22 cellular contexts compared by ENCODE assay signal in genomic region chr18:7775848-7776247, GRCh38.
"Had no signal": no experiment of that assay in that cellular context is flagged by ENCODE, and none has a peak within 500 bp of the region (broad histone marks: within the 10 kb centered on the region; RNA-seq: fewer than 3 reads in every experiment).

No MANE protein-coding gene starts in this region.

- H3K4me1 ChIP-seq: left lung, lower lobe of right lung, right lobe of liver, testis, upper lobe of right lung had no signal

- H3K27ac ChIP-seq: left lung, lower lobe of right lung, ovary, right atrium auricular region, right lobe of liver, stomach, testis, transverse colon, upper lobe of right lung had no signal

- H3K27me3 ChIP-seq: left lung, ovary, right atrium auricular region, right lobe of liver, stomach, testis, thyroid gland, transverse colon, upper lobe of right lung had no signal

- ATAC-seq: left cardiac atrium; left lung; lower lobe of right lung; naive thymus-derived CD4-positive, alpha-beta T cell; natural killer cell treated with Interleukin-12 subunit alpha and Interleukin-12 subunit beta and Interleukin-15 and Interleukin-18, amount 100 ng/mL, for 72 hours; right lobe of liver; stimulated activated naive B cell treated with anti-CD40 and anti-IgM and Interleukin-4, amounts not matched to agents 10 μg/mL and 1 μg/mL and 100 μg/mL, for 72 hours; stimulated activated naive CD8-positive, alpha-beta T cell treated with anti-CD3 and anti-CD28 coated beads, Interleukin-15, Interleukin-2, amounts not matched to agents 100 U/mL and 50 U/mL, for 24 hours; upper lobe of right lung had no signal

- DNase-seq: hippocampal formation; kidney glomerular epithelial cell; left cardiac atrium; left lung; lower lobe of right lung; mesendoderm; ovary; right lobe of liver; stimulated activated CD4-positive, alpha-beta T cell treated with anti-CD3 and anti-CD28 coated beads, Interleukin-12 subunit alpha, Interleukin-12 subunit beta, amount 100 ng/mL, for 4 hours; stimulated activated CD4-positive, alpha-beta T cell treated with anti-CD3 and anti-CD28 coated beads, Interleukin-15, amount 100 ng/mL, for 24 hours; stimulated activated CD4-positive, alpha-beta T cell treated with anti-CD3 and anti-CD28 coated beads, Interleukin-2, amount 100 ng/mL, for 24 hours; stimulated activated CD4-positive, alpha-beta T cell treated with anti-CD3 and anti-CD28 coated beads, Interleukin-4, amount 100 ng/mL, for 1 hour; stimulated activated naive B cell treated with anti-CD40 and anti-IgM and Interleukin-4, amounts not matched to agents 10 μg/mL and 1 μg/mL and 100 μg/mL, for 72 hours; stimulated activated naive CD8-positive, alpha-beta T cell treated with anti-CD3 and anti-CD28 coated beads, Interleukin-15, Interleukin-2, amounts not matched to agents 100 U/mL and 50 U/mL, for 24 hours; stomach; testis; thyroid gland; transverse colon; upper lobe of right lung had no signal

- H3K4me3 ChIP-seq: left lung, lower lobe of right lung, ovary, right atrium auricular region, right lobe of liver, stomach, testis, thyroid gland, transverse colon, upper lobe of right lung had no signal

- H3K36me3 ChIP-seq: left lung, lower lobe of right lung, ovary, right lobe of liver, stomach, thyroid gland, transverse colon, upper lobe of right lung had no signal

- H3K9me3 ChIP-seq: left lung, lower lobe of right lung, ovary, right atrium auricular region, right lobe of liver, stomach, testis, thyroid gland, transverse colon, upper lobe of right lung had no signal
